In genomic region chr1:45895406-45895805, GRCh38 we compare ENCODE assay signal across 24 cellular contexts.
"Had no signal": no experiment of that assay in that cellular context is flagged by ENCODE, and none has a peak within 500 bp of the region (broad histone marks: within the 10 kb centered on the region; RNA-seq: fewer than 3 reads in every experiment).

No MANE protein-coding gene starts in this region.

- H3K36me3 ChIP-seq: left ventricle myocardium inferior, ovary, right atrium auricular region, right lobe of liver, tibial nerve, uterus had no signal

- ATAC-seq: mucosa of descending colon; naive thymus-derived CD4-positive, alpha-beta T cell; natural killer cell treated with Interleukin-12 subunit alpha and Interleukin-12 subunit beta and Interleukin-15 and Interleukin-18, amount 100 ng/mL, for 72 hours; right lobe of liver; stimulated activated memory B cell treated with anti-CD40 and anti-IgM and Interleukin-4, amounts not matched to agents 10 μg/mL and 1 μg/mL and 100 μg/mL, for 72 hours; stimulated activated naive CD8-positive, alpha-beta T cell treated with anti-CD3 and anti-CD28 coated beads, Interleukin-15, amount 100 ng/mL, for 72 hours had no signal

- H3K27me3 ChIP-seq: ovary, right atrium auricular region, right lobe of liver, tibial nerve, uterus had no signal

- H3K4me3 Mint-ChIP-seq: memory B cell; naive thymus-derived CD4-positive, alpha-beta T cell; natural killer cell treated with Interleukin-12 subunit alpha and Interleukin-12 subunit beta and Interleukin-15 and Interleukin-18, amount 100 ng/mL, for 72 hours; stimulated activated memory B cell treated with anti-CD40 and anti-IgM and Interleukin-4, amounts not matched to agents 10 μg/mL and 1 μg/mL and 100 μg/mL, for 72 hours; stimulated activated naive CD8-positive, alpha-beta T cell treated with anti-CD3 and anti-CD28 coated beads, Interleukin-15, amount 100 ng/mL, for 72 hours; type B pancreatic cell had no signal

- H3K9me3 Mint-ChIP-seq: naive thymus-derived CD4-positive, alpha-beta T cell; natural killer cell treated with Interleukin-12 subunit alpha and Interleukin-12 subunit beta and Interleukin-15 and Interleukin-18, amount 100 ng/mL, for 72 hours; stimulated activated memory B cell treated with anti-CD40 and anti-IgM and Interleukin-4, amounts not matched to agents 10 μg/mL and 1 μg/mL and 100 μg/mL, for 72 hours; stimulated activated naive CD8-positive, alpha-beta T cell treated with anti-CD3 and anti-CD28 coated beads, Interleukin-15, amount 100 ng/mL, for 72 hours; type B pancreatic cell had no signal

- H3K27ac ChIP-seq: left ventricle myocardium inferior, ovary, right atrium auricular region, right lobe of liver, tibial nerve, uterus had no signal

- H3K27me3 Mint-ChIP-seq: naive thymus-derived CD4-positive, alpha-beta T cell; natural killer cell treated with Interleukin-12 subunit alpha and Interleukin-12 subunit beta and Interleukin-15 and Interleukin-18, amount 100 ng/mL, for 72 hours; progenitor cell of endocrine pancreas; stimulated activated memory B cell treated with anti-CD40 and anti-IgM and Interleukin-4, amounts not matched to agents 10 μg/mL and 1 μg/mL and 100 μg/mL, for 72 hours; stimulated activated naive CD8-positive, alpha-beta T cell treated with anti-CD3 and anti-CD28 coated beads, Interleukin-15, amount 100 ng/mL, for 72 hours; type B pancreatic cell had no signal

- H3K36me3 Mint-ChIP-seq: natural killer cell treated with Interleukin-12 subunit alpha and Interleukin-12 subunit beta and Interleukin-15 and Interleukin-18, amount 100 ng/mL, for 72 hours had no signal

- H3K27ac Mint-ChIP-seq: memory B cell; naive thymus-derived CD4-positive, alpha-beta T cell; natural killer cell treated with Interleukin-12 subunit alpha and Interleukin-12 subunit beta and Interleukin-15 and Interleukin-18, amount 100 ng/mL, for 72 hours; progenitor cell of endocrine pancreas; stimulated activated memory B cell treated with anti-CD40 and anti-IgM and Interleukin-4, amounts not matched to agents 10 μg/mL and 1 μg/mL and 100 μg/mL, for 72 hours; stimulated activated naive CD8-positive, alpha-beta T cell treated with anti-CD3 and anti-CD28 coated beads, Interleukin-15, amount 100 ng/mL, for 72 hours; type B pancreatic cell had no signal

- DNase-seq: islet precursor cell; left ventricle myocardium inferior; midbrain; mucosa of descending colon; naive thymus-derived CD4-positive, alpha-beta T cell; ovary; right lobe of liver; stimulated activated CD4-positive, alpha-beta T cell treated with anti-CD3 and anti-CD28 coated beads, Interleukin-1b, Interleukin-23, amount 100 ng/mL, for 48 hours; stimulated activated CD4-positive, alpha-beta T cell treated with anti-CD3 and anti-CD28 coated beads, Interleukin-2, amount 100 ng/mL, for 48 hours; stimulated activated CD4-positive, alpha-beta T cell treated with anti-CD3 and anti-CD28 coated beads, Interleukin-4, amount 100 ng/mL, for 4 hours; stimulated activated CD8-positive, alpha-beta memory T cell treated with anti-CD3 and anti-CD28 coated beads, Interleukin-4, amount 100 ng/mL, for 48 hours; stimulated activated naive CD4-positive, alpha-beta T cell treated with Interleukin-2 at 50 U/mL for 16 hours; stimulated activated naive CD8-positive, alpha-beta T cell treated with anti-CD3 and anti-CD28 coated beads, Interleukin-15, amount 100 ng/mL, for 72 hours; substantia nigra; uterus had no signal

- H3K4me1 ChIP-seq: uterus had no signal

- H3K4me3 ChIP-seq: left ventricle myocardium inferior, lung, mucosa of descending colon, ovary, right atrium auricular region, right lobe of liver, smooth muscle cell, tibial nerve, uterus had no signal

- H3K9me3 ChIP-seq: left ventricle myocardium inferior, mucosa of descending colon, ovary, right atrium auricular region, right lobe of liver, tibial nerve, uterus had no signal

- H3K4me1 Mint-ChIP-seq: memory B cell; naive thymus-derived CD4-positive, alpha-beta T cell; stimulated activated memory B cell treated with anti-CD40 and anti-IgM and Interleukin-4, amounts not matched to agents 10 μg/mL and 1 μg/mL and 100 μg/mL, for 72 hours; stimulated activated naive CD8-positive, alpha-beta T cell treated with anti-CD3 and anti-CD28 coated beads, Interleukin-15, amount 100 ng/mL, for 72 hours had no signal
